ENCODE assay signal across 8 cellular contexts in the genomic region with DNA sequence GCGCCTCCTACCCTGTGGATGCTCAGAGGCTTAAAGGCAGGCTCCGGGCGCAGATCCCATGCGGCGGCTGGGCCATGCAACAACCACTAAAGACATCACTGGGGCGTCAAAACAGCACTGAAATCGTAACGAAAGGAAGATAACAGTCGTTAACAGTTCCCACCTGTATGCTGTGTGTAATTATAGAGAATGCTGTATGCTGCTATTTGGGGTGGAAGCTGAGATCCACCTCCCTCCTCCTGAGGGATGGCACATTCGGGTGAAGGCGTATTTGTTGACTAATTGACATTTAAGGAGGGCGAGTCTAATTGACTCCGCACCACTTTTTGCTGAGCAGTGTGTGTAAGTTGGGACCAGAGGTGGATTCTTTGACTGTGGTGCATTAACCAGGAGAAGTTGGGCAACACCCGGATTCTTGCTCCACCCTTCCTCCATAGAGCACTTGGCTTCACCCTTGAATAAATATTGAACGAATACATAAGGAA. TPM values are rescaled to one million over a fixed set of nuclear protein-coding genes. Genes with fewer than 3 reads are reported as not detected.
DNase-seq lines count a peak whose midpoint lies in the region; TF ChIP-seq lines count a peak whose summit lies in the region.

No MANE protein-coding gene starts in this region.

- no peak overlapping the region for H2AFZ ChIP-seq in H9 (ENCODE audit: low read length)

- H3K36me3 ChIP-seq in neutrophil, result peaks cover 7% of the 10 kb centered on the region

- H3K9me3 Mint-ChIP-seq in H9, result no peaks in the 10 kb centered on the region

- H3K27me3 ChIP-seq in H9 (ENCODE audit: insufficient read depth, low read length) (no peaks in the 10 kb centered on the region), neutrophil (peaks cover 5% of the 10 kb centered on the region)

- H2AK5ac ChIP-seq in H9 (ENCODE audit: insufficient read length, low read length), result no peak overlapping the region

- H3K4me1 ChIP-seq in H9 (ENCODE audit: insufficient read depth, low read length) (peaks cover 4% of the 10 kb centered on the region; the same call in 1 of the 2 replicates), neutrophil (ENCODE audit: control insufficient read depth in 1 of 2, insufficient read depth in 1 of 2, low read depth in 1 of 2, low read length in 1 of 2) (peaks cover 23 to 26% of the 10 kb centered on the region in 2 experiments)

- H3K4ac ChIP-seq in H9 (ENCODE audit: low read depth, low read length), result no peak overlapping the region

- no peak overlapping the region for H2BK120ac ChIP-seq in H9 (ENCODE audit: low read depth, low read length, poor library complexity, severe bottlenecking)

- H2BK5ac ChIP-seq in H9 (ENCODE audit: insufficient read length, low read length), result no peak overlapping the region

- no peaks in the 10 kb centered on the region for H3K27me3 Mint-ChIP-seq in H9 (ENCODE audit: low read depth)

- H2BK12ac ChIP-seq in H9 (ENCODE audit: insufficient read length, low read depth, low read length), result no peak overlapping the region

- no peak overlapping the region for H4K8ac ChIP-seq in H9 (replicated peaks; ENCODE audit: insufficient read length, low read depth, low read length)

- H3K4me2 ChIP-seq in H9 (ENCODE audit: insufficient read depth, insufficient read length, low read length), result peak overlapping the region; percentile 94

- peak; percentile 13 for DNase-seq in activated CD8-positive, alpha-beta memory T cell treated with anti-CD3 and anti-CD28 coated beads, Interleukin-2, amount 50 U/mL, for 24 hours (ENCODE audit: extremely low read depth)
- DNase-seq in activated CD8-positive, alpha-beta memory T cell treated with anti-CD3 and anti-CD28 coated beads, Interleukin-2, amount 50 U/mL, for 4 hours, result no peak
- DNase-seq in H9 (no peak), LHCN-M2 (ENCODE audit: low read depth) (peak; percentile 48), fibroblast of mammary gland (ENCODE audit: low read depth) (peak; percentile 49), 8988T (no peak)
- peak; percentile 74 for DNase-seq in activated CD4-positive, alpha-beta T cell treated with anti-CD3 and anti-CD28 coated beads for 48 hours

- H2BK15ac ChIP-seq in H9 (ENCODE audit: low read depth, low read length), result no peak overlapping the region

- H3K4me1 Mint-ChIP-seq in H9, result peaks cover 7 to 9% of the 10 kb centered on the region in 2 experiments

- 0 out of 7 replicates have a peak overlapping the region, but pooled peaks of 1 of the 3 experiments have one; percentile 43 for H3K27ac Mint-ChIP-seq in H9

- TF ChIP-seq CTCF in H9 (conservative IDR thresholded peaks at IDR 0.05), result no peak
- no peak for TF ChIP-seq CTCF in fibroblast of mammary gland (conservative IDR thresholded peaks at IDR 0.05; ENCODE audit: control insufficient read depth, insufficient read depth, low read depth, low read length)
- TF ChIP-seq CTCF in neutrophil (IDR thresholded peaks at IDR 0.05), result no peak

- H3K9ac ChIP-seq in H9 (ENCODE audit: extremely low read depth, insufficient read length, low read length), result no peak overlapping the region

- H3K79me1 ChIP-seq in H9 (ENCODE audit: insufficient read depth, low read depth, low read length, poor library complexity, severe bottlenecking), result no peaks in the 10 kb centered on the region

- H3K56ac ChIP-seq in H9 (ENCODE audit: insufficient read length, low read depth, low read length), result no peak overlapping the region

- H3K23ac ChIP-seq in H9 (ENCODE audit: insufficient read length, low read depth, low read length), result no peak overlapping the region

- peak overlapping the region; percentile 97 to 99 for H3K4me3 Mint-ChIP-seq in H9

- no peak overlapping the region for H3K18ac ChIP-seq in H9 (ENCODE audit: insufficient read length, low read depth, low read length)

- H3K9me3 ChIP-seq in H9 (ENCODE audit: control insufficient read depth, low read depth, low read length), result no peaks in the 10 kb centered on the region
- H3K9me3 ChIP-seq in neutrophil, result no peaks in the 10 kb centered on the region

- H2BK20ac ChIP-seq in H9 (ENCODE audit: low read depth, low read length, poor library complexity, severe bottlenecking), result no peak overlapping the region

- H4K91ac ChIP-seq in H9 (ENCODE audit: insufficient read length, low read depth, low read length), result no peak overlapping the region

- no peaks in the 10 kb centered on the region for H3K79me2 ChIP-seq in H9 (ENCODE audit: insufficient read depth, low read length)

- peaks cover 0 to 4% (median 0%) of the 10 kb centered on the region in 3 experiments; a peak in 2 of 7 replicates for H3K36me3 Mint-ChIP-seq in H9 (ENCODE audit: insufficient read depth in 1 of 3, low read depth in 3 of 3)

- no peaks in the 10 kb centered on the region for H4K20me1 ChIP-seq in H9 (ENCODE audit: control insufficient read depth, insufficient read depth, insufficient read length)

- H3K23me2 ChIP-seq in H9 (ENCODE audit: insufficient read length, low read depth, low read length, poor library complexity, severe bottlenecking), result peaks cover 8% of the 10 kb centered on the region

- no peak overlapping the region for H3K27ac ChIP-seq in H9 (ENCODE audit: insufficient read length, low read depth, low read length)
- peak overlapping the region; percentile 84 for H3K27ac ChIP-seq in neutrophil

- no peak overlapping the region for H3T11ph ChIP-seq in H9 (ENCODE audit: low read length)

- peak overlapping the region; percentile 54; the same call in 1 of the 2 replicates for H3K14ac ChIP-seq in H9 (ENCODE audit: insufficient read depth, low read length)

- no CpG with 5 or more reads among the region's 15 CpGs for WGBS in H9 (ENCODE audit: extremely low coverage, insufficient read length, low lambda C conversion rate)

- peak overlapping the region; percentile 92 for H3K4me3 ChIP-seq in fibroblast of mammary gland (ENCODE audit: control insufficient read depth, low read depth, low read length)
- H3K4me3 ChIP-seq in neutrophil (ENCODE audit: low read depth in 1 of 2, low read length in 1 of 2), result peak overlapping the region; percentile 75 to 77

- H4K5ac ChIP-seq in H9 (ENCODE audit: insufficient read length, low read depth, low read length), result no peak overlapping the region

RNA-seq across cellular contexts. Expression of gene SLC35A1, which starts 0.7 kb away (rescaled TPM):
- total RNA-seq in H9 (2021), result 6.1 and 7.1 TPM in 2 replicates
- 12.3 and 13.3 TPM in 2 replicates for total RNA-seq in LHCN-M2 (2014; rRNA removed)
- polyA plus RNA-seq in LHCN-M2 (2012), result 5.4 TPM

Comparison
In these comparisons a context has a peak if more than half of its experiments do, and no peak if none do; other contexts are left out.
1. DNase-seq: peak in activated CD8-positive, alpha-beta memory T cell treated with anti-CD3 and anti-CD28 coated beads, Interleukin-2, amount 50 U/mL, for 24 hours (single experiment), LHCN-M2 (single experiment), activated CD4-positive, alpha-beta T cell treated with anti-CD3 and anti-CD28 coated beads for 48 hours (single experiment) and fibroblast of mammary gland (single experiment); none in activated CD8-positive, alpha-beta memory T cell treated with anti-CD3 and anti-CD28 coated beads, Interleukin-2, amount 50 U/mL, for 4 hours (single experiment), H9 (single experiment) and 8988T (single experiment).